ENCODE assay signal across 8 cellular contexts in genomic region chr9:6681957-6682501, GRCh38. TPM values are rescaled to one million over a fixed set of nuclear protein-coding genes. Genes with fewer than 3 reads are reported as not detected.
A peak's percentile ranks its signal among the peaks of the same experiment; 100 is the strongest.
DNase-seq lines count a peak whose midpoint lies in the region; ATAC-seq and TF ChIP-seq lines count a peak whose summit lies in the region.

No MANE protein-coding gene starts in this region.

- peaks cover 1% of the 10 kb centered on the region for H3K27me3 Mint-ChIP-seq in endothelial cell (ENCODE audit: unreplicated experiment)

- peak overlapping the region; percentile 96 for H3K27ac Mint-ChIP-seq in endothelial cell (ENCODE audit: unreplicated experiment)

- DNase-seq in PC-3 (no peak), endothelial cell (ENCODE audit: low spot score) (no peak), neuronal stem cell (ENCODE audit: low spot score) (no peak), NCI-H2196 treated with DMSO at 0.1 percent for 48 hours (lab: John Stamatoyannopoulos, UW; ENCODE audit: unreplicated experiment) (no peak), RKO (ENCODE audit: low spot score) (no peak), HEK293T (ENCODE audit: extremely low spot score) (no peak)

- no peak overlapping the region for H3K4ac ChIP-seq in neuronal stem cell (ENCODE audit: low read length)

- POLR2A ChIA-PET in PC-3 (lab: Charles Lee; ENCODE audit: unreplicated experiment): interaction anchor here (0.6 kb wide), 1 partner anchor 69 kb away, joined by 7 read pairs; no protein-coding TSS in a partner anchor
- POLR2A ChIA-PET in HEK293T (lab: Yijun Ruan, JAX): interaction anchor here (0.5 to 2.0 kb wide), 12 partner anchors 10 to 674 kb away, joined by 3 to 17 read pairs (median 3); partner anchors contain the start of genes GLDC, KDM4C and UHRF2

- H3F3A ChIP-seq in DOHH2 (ENCODE audit: control insufficient read depth, insufficient read depth) (peaks cover 23% of the 10 kb centered on the region), PC-3 (ENCODE audit: low read length, unreplicated experiment) (no peaks in the 10 kb centered on the region)

- H3K14ac ChIP-seq in neuronal stem cell (ENCODE audit: low read length): no peak overlapping the region

- H3K27ac ChIP-seq in DOHH2 (ENCODE audit: low read depth, low read length): peak overlapping the region; percentile 96
- peak overlapping the region; percentile 93 for H3K27ac ChIP-seq in PC-3 (ENCODE audit: low read length)
- H3K27ac ChIP-seq in neuronal stem cell (replicated peaks; ENCODE audit: low read length): peak overlapping the region; percentile 100

- H2AK5ac ChIP-seq in neuronal stem cell (ENCODE audit: low read depth, low read length): no peak overlapping the region

- no peak overlapping the region for H3K23ac ChIP-seq in neuronal stem cell (ENCODE audit: low read depth, low read length, poor library complexity)

- CTCF ChIA-PET in PC-3 (lab: Charles Lee) (interaction anchor here (0.7 kb wide), 1 partner anchor 97 kb away, joined by 4 read pairs; no protein-coding TSS in a partner anchor), HEK293T (lab: Yijun Ruan, JAX) (no interaction called here)

- H2BK5ac ChIP-seq in neuronal stem cell (ENCODE audit: low read length): no peak overlapping the region

- peak overlapping the region; percentile 57 for H3K18ac ChIP-seq in neuronal stem cell (ENCODE audit: low read length)

- no peaks in the 10 kb centered on the region for H3K9me3 Mint-ChIP-seq in endothelial cell (ENCODE audit: unreplicated experiment)

- H3K9ac ChIP-seq in PC-3 (ENCODE audit: low read length) (peak overlapping the region; percentile 92), neuronal stem cell (ENCODE audit: low read depth, low read length, poor library complexity) (peak overlapping the region; percentile 88)

- H2AFZ ChIP-seq in PC-3 (ENCODE audit: low read length): peak overlapping the region; percentile 92
- H2AFZ ChIP-seq in neuronal stem cell (ENCODE audit: low read length): peak overlapping the region; percentile 99

- H3K36me3 Mint-ChIP-seq in endothelial cell (ENCODE audit: low read depth, unreplicated experiment): peaks cover 7% of the 10 kb centered on the region

- no peak overlapping the region for H2BK120ac ChIP-seq in neuronal stem cell (ENCODE audit: low read depth, low read length)

- H3K4me1 ChIP-seq in DOHH2 (ENCODE audit: control insufficient read depth, low read length): peaks cover 39% of the 10 kb centered on the region
- peaks cover 12% of the 10 kb centered on the region for H3K4me1 ChIP-seq in PC-3 (ENCODE audit: insufficient read depth, low read length)
- H3K4me1 ChIP-seq in neuronal stem cell (ENCODE audit: control insufficient read depth in 2 of 2, insufficient read depth in 1 of 2, low read depth in 1 of 2, low read length in 2 of 2): peaks cover 0 to 1% of the 10 kb centered on the region in 2 donors

- TF ChIP-seq CTCF in DOHH2 (IDR thresholded peaks at IDR 0.05; ENCODE audit: low read depth, low read length, poor library complexity, severe bottlenecking) (no peak), PC-3 (conservative IDR thresholded peaks at IDR 0.05; ENCODE audit: low read depth, low read length) (no peak), endothelial cell (IDR thresholded peaks at IDR 0.05; ENCODE audit: unreplicated experiment) (no peak)

- H3K36me3 ChIP-seq in DOHH2 (ENCODE audit: control insufficient read depth, low read length) (peaks cover 18% of the 10 kb centered on the region), PC-3 (ENCODE audit: low read depth, low read length) (no peaks in the 10 kb centered on the region), neuronal stem cell (replicated peaks in 1 of 2; ENCODE audit: control insufficient read depth in 2 of 2, insufficient read depth in 2 of 2, low read length in 2 of 2) (peaks cover 3 to 8% of the 10 kb centered on the region in 2 donors)

- WGBS in neuronal stem cell (ENCODE audit: extremely low coverage in 2 of 2, insufficient read length in 2 of 2, insufficient replicate concordance in 1 of 2), 2 donors: no CpG with 5 or more reads among the region's 15 CpGs

- H3K27me3 ChIP-seq in DOHH2 (ENCODE audit: control insufficient read depth, low read length) (no peaks in the 10 kb centered on the region), PC-3 (ENCODE audit: low read length) (no peaks in the 10 kb centered on the region), neuronal stem cell (ENCODE audit: control insufficient read depth in 3 of 3, insufficient read depth in 3 of 3, low read depth in 1 of 3, low read length in 3 of 3) (no peaks in the 10 kb centered on the region)

- H3K4me3 ChIP-seq in DOHH2 (ENCODE audit: low read length): peak overlapping the region; percentile 94
- peak overlapping the region; percentile 82 for H3K4me3 ChIP-seq in PC-3 (ENCODE audit: low read length)
- H3K4me3 ChIP-seq in neuronal stem cell (ENCODE audit: low read length in 2 of 2): peak overlapping the region; percentile 97 to 98

- H3K9me3 ChIP-seq in DOHH2 (ENCODE audit: control insufficient read depth, insufficient read depth, low read length) (no peaks in the 10 kb centered on the region), PC-3 (ENCODE audit: low read length) (no peaks in the 10 kb centered on the region), neuronal stem cell (replicated peaks in 1 of 2; ENCODE audit: control insufficient read depth in 2 of 2, insufficient read depth in 1 of 2, low read depth in 1 of 2, low read length in 2 of 2) (no peaks in the 10 kb centered on the region)

- H3K9me2 ChIP-seq in DOHH2 (replicated peaks; ENCODE audit: control insufficient read depth, low read length) (no peaks in the 10 kb centered on the region), PC-3 (replicated peaks; ENCODE audit: low read length) (no peaks in the 10 kb centered on the region)

- H2BK12ac ChIP-seq in neuronal stem cell (ENCODE audit: low read length): no peak overlapping the region

- peak overlapping the region; percentile 93 for H3K4me3 Mint-ChIP-seq in endothelial cell (ENCODE audit: unreplicated experiment)

- peaks cover 2% of the 10 kb centered on the region for H3K79me1 ChIP-seq in neuronal stem cell (ENCODE audit: low read depth, low read length)

- no TSS peak for BruUV-seq in PC-3 (replicated peaks; lab: Mats Ljungman, UMichigan)

- H2BK15ac ChIP-seq in neuronal stem cell (ENCODE audit: low read length): no peak overlapping the region

- H3K79me2 ChIP-seq in DOHH2 (ENCODE audit: control insufficient read depth, low read length): peaks cover 40% of the 10 kb centered on the region
- H3K79me2 ChIP-seq in PC-3 (ENCODE audit: low read length): peaks cover 28% of the 10 kb centered on the region

- H4K91ac ChIP-seq in neuronal stem cell (ENCODE audit: low read depth, low read length, poor library complexity): no peak overlapping the region

- H3K4me1 Mint-ChIP-seq in endothelial cell (ENCODE audit: unreplicated experiment): peaks cover 11% of the 10 kb centered on the region

- intact Hi-C loops in PC-3 (cut with micrococcal nuclease): loop anchor here (2.0 to 5.0 kb wide), 2 partner anchors 37 to 270 kb away; partner anchors contain the start of genes GLDC and UHRF2

- H4K20me1 ChIP-seq in DOHH2 (ENCODE audit: control insufficient read depth, insufficient read depth, low read depth, low read length) (no peaks in the 10 kb centered on the region), PC-3 (ENCODE audit: low read length) (no peaks in the 10 kb centered on the region)

- H4K8ac ChIP-seq in neuronal stem cell (ENCODE audit: low read depth, low read length): no peak overlapping the region

- H3K4me2 ChIP-seq in DOHH2 (ENCODE audit: low read length) (peak overlapping the region; percentile 76), PC-3 (ENCODE audit: low read length) (peak overlapping the region; percentile 89), neuronal stem cell (ENCODE audit: insufficient read depth, low read length, poor library complexity, severe bottlenecking) (peak overlapping the region; percentile 62)

- ATAC-seq in PC-3 (no peak; the same call in 1 of the 2 replicates), GM18517 (IDR thresholded peaks at IDR 0.05; ENCODE audit: unreplicated experiment) (no peak)

TF ChIP-seq in HEK293T, 16 proteins besides CTCF, POLR2A, EP300 and RAD21:
- no peak for TF ChIP-seq BHLHE40 (IDR thresholded peaks at IDR 0.05; ENCODE audit: borderline replicate concordance)
- TF ChIP-seq, protein P1, sequence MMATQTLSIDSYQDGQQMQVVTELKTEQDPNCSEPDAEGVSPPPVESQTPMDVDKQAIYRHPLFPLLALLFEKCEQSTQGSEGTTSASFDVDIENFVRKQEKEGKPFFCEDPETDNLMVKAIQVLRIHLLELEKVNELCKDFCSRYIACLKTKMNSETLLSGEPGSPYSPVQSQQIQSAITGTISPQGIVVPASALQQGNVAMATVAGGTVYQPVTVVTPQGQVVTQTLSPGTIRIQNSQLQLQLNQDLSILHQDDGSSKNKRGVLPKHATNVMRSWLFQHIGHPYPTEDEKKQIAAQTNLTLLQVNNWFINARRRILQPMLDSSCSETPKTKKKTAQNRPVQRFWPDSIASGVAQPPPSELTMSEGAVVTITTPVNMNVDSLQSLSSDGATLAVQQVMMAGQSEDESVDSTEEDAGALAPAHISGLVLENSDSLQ (IDR thresholded peaks at IDR 0.05): no peak

RNA-seq across cellular contexts. Expression of gene GLDC, which starts 36.5 kb away (rescaled TPM):
- 5.4 and 8.1 TPM in 2 replicates for total RNA-seq in PC-3 (2014; rRNA removed)
- total RNA-seq in endothelial cell (ENCODE audit: unreplicated experiment): 29.1 TPM
- polyA plus RNA-seq in neuronal stem cell (2013, experiment 1 of 2): 46.6 TPM
- polyA plus RNA-seq in neuronal stem cell (2013, experiment 2 of 2): 46.6 TPM
